In genomic region chr10:29667191-29667590, GRCh38 we compare ENCODE assay signal across 22 cellular contexts.
"Had no signal": no experiment of that assay in that cellular context is flagged by ENCODE, and none has a peak within 500 bp of the region (broad histone marks: within the 10 kb centered on the region; RNA-seq: fewer than 3 reads in every experiment).

No MANE protein-coding gene starts in this region.

- H3K27me3 Mint-ChIP-seq: activated naive CD8-positive, alpha-beta T cell treated with anti-CD3 and anti-CD28 coated beads for 36 hours; brain; progenitor cell of endocrine pancreas had no signal

- ATAC-seq: gastroesophageal sphincter, natural killer cell had no signal

- H3K4me1 Mint-ChIP-seq: activated CD4-positive, alpha-beta T cell treated with anti-CD3 and anti-CD28 coated beads, Interleukin-2, amount 10 ng/mL, durations not matched to agents 24 days and 14 days had no signal

- DNase-seq: activated CD4-positive, alpha-beta T cell treated with anti-CD3 and anti-CD28 coated beads, Interleukin-2, amount 10 ng/mL, durations not matched to agents 24 days and 14 days; activated CD4-positive, CD25-positive, alpha-beta regulatory T cell; activated CD8-positive, alpha-beta memory T cell treated with anti-CD3 and anti-CD28 coated beads for 24 hours; activated gamma-delta T cell treated with Interleukin-2 at 50 U/mL for 16 hours; activated naive CD8-positive, alpha-beta T cell treated with anti-CD3 and anti-CD28 coated beads for 36 hours; amygdala; central memory CD4-positive, alpha-beta T cell; cortex of kidney; effector memory CD4-positive, alpha-beta T cell; left ventricle myocardium inferior; natural killer cell; stimulated activated CD4-positive, alpha-beta T cell treated with anti-CD3 and anti-CD28 coated beads, Interleukin-15, amount 100 ng/mL, for 24 hours; stimulated activated CD4-positive, alpha-beta T cell treated with anti-CD3 and anti-CD28 coated beads, Interleukin-4, amount 100 ng/mL, for 1 hour; stimulated activated naive CD4-positive, alpha-beta T cell; substantia nigra; transverse colon had no signal

- H3K9me3 Mint-ChIP-seq: activated naive CD8-positive, alpha-beta T cell treated with anti-CD3 and anti-CD28 coated beads for 36 hours; brain; natural killer cell; T-helper 2 cell treated with Interferon-gamma antibody and Interleukin-4, amounts not matched to agents 5 μg/mL and 100 μg/mL, for 36 hours had no signal

- H3K27ac Mint-ChIP-seq: activated CD4-positive, alpha-beta T cell treated with anti-CD3 and anti-CD28 coated beads, Interleukin-2, amount 10 ng/mL, durations not matched to agents 24 days and 14 days; activated naive CD8-positive, alpha-beta T cell treated with anti-CD3 and anti-CD28 coated beads for 36 hours; natural killer cell; T-helper 2 cell treated with Interferon-gamma antibody and Interleukin-4, amounts not matched to agents 5 μg/mL and 100 μg/mL, for 36 hours had no signal

- H3K9me3 ChIP-seq: gastroesophageal sphincter, left ventricle myocardium inferior, right atrium auricular region, transverse colon had no signal

- H3K36me3 ChIP-seq: left ventricle myocardium inferior, right atrium auricular region, transverse colon had no signal

- H3K4me3 Mint-ChIP-seq: activated CD4-positive, alpha-beta T cell treated with anti-CD3 and anti-CD28 coated beads, Interleukin-2, amount 10 ng/mL, durations not matched to agents 24 days and 14 days; activated naive CD8-positive, alpha-beta T cell treated with anti-CD3 and anti-CD28 coated beads for 36 hours; brain; natural killer cell; T-helper 2 cell treated with Interferon-gamma antibody and Interleukin-4, amounts not matched to agents 5 μg/mL and 100 μg/mL, for 36 hours had no signal

- H3K27ac ChIP-seq: epithelial cell of prostate, left ventricle myocardium inferior, right atrium auricular region, transverse colon had no signal

- H3K27me3 ChIP-seq: gastroesophageal sphincter, right atrium auricular region, transverse colon had no signal

- H3K4me3 ChIP-seq: gastroesophageal sphincter, left ventricle myocardium inferior, right atrium auricular region, transverse colon had no signal
